In the genomic region with DNA sequence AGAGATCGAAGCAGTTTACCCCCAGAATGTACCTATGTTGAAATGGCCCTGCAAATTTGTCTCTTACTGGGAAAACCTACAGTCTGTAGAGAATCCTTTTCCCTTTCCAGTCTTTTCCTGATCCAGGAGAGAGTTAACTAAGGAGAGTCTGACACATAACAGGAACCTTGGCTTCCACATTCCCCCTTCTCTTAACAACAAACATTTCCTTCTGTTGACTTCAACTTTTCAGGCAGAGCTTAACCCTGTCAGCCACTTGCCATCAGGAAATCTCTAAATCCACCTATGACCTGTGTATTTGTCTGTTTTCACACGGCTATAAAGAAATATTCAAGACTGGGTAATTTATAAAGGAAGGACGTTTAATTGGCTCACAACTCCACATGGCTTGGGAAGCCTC, we compare ENCODE assay signal across 17 cellular contexts. TPM values are rescaled to one million over a fixed set of nuclear protein-coding genes. Genes with fewer than 3 reads are reported as not detected.
DNase-seq lines count a peak whose midpoint lies in the region; ATAC-seq, FAIRE-seq and TF ChIP-seq lines count a peak whose summit lies in the region.
"Had no signal": no experiment of that assay in that cellular context is flagged by ENCODE, and none has a peak within 500 bp of the region (broad histone marks: within the 10 kb centered on the region; RNA-seq: fewer than 3 reads in every experiment).

No MANE protein-coding gene starts in this region.

- H3K27me3 ChIP-seq in GM12878 (replicated peaks in 1 of 2; ENCODE audit: control insufficient read depth in 2 of 2, insufficient read depth in 2 of 2, low read length in 1 of 2) (no peaks in the 10 kb centered on the region), iPS-20b (ENCODE audit: insufficient read depth, low read length) (no peaks in the 10 kb centered on the region), pancreas (no peaks in the 10 kb centered on the region)

- peaks cover 38% of the 10 kb centered on the region for H3K4me1 ChIP-seq in GM12878 (ENCODE audit: control insufficient read depth, insufficient read depth, low read length)
- H3K4me1 ChIP-seq in iPS-20b (ENCODE audit: insufficient read depth, low read length): peaks cover 20% of the 10 kb centered on the region
- H3K4me1 ChIP-seq in pancreas: peaks cover 9 to 43% (median 11%) of the 10 kb centered on the region in 3 donors

- in situ Hi-C loops in GM12878 (cut with MboI): no loop called here

- SMC1A ChIA-PET in GM12878 (lab: Charles Lee; ENCODE audit: uncharacterized antibody, unreplicated experiment): interaction anchor here (0.9 kb wide), 1 partner anchor 33 kb away, joined by 3 read pairs; no protein-coding TSS in a partner anchor

- CTCF ChIA-PET in Calu3 (lab: Charles Lee) (interaction anchor here (1.0 kb wide), 2 partner anchors 13 to 19 kb away, joined by 3 read pairs; no protein-coding TSS in a partner anchor), GM12878 (lab: Yijun Ruan, JAX) (no interaction called here)

- peak overlapping the region; percentile 81 for H3K27ac Mint-ChIP-seq in Calu3 (ENCODE audit: unreplicated experiment)
- H3K27ac Mint-ChIP-seq: dendritic cell treated with granulocyte-macrophage colony-stimulating factor and Interleukin-4, amounts not matched to agents 40 ng/mL and 50 ng/mL, for 4 days had no signal

- no peak for TF ChIP-seq CTCF in Calu3 (IDR thresholded peaks at IDR 0.05; ENCODE audit: unreplicated experiment)
- TF ChIP-seq CTCF in GM12878 (IDR thresholded peaks at IDR 0.05 in 2 of 3, conservative IDR thresholded peaks at IDR 0.05 in 1 of 3; ENCODE audit: control insufficient read depth in 2 of 3, extremely low read depth in 1 of 3, insufficient read depth in 1 of 3, low read depth in 3 of 3, low read length in 3 of 3): no peak
- TF ChIP-seq CTCF in pancreas (IDR thresholded peaks at IDR 0.05): no peak

- TF ChIP-seq POLR2A in GM12878 (IDR thresholded peaks at IDR 0.05; ENCODE audit: low read depth, low read length): no peak

- TF ChIP-seq RAD21 in GM12878 (IDR thresholded peaks at IDR 0.05; ENCODE audit: insufficient read depth, low read depth, low read length): no peak

- no peaks in the 10 kb centered on the region for H3K79me2 ChIP-seq in GM12878 (ENCODE audit: control insufficient read depth, insufficient read depth, low read length)

- H3K36me3 Mint-ChIP-seq in Calu3 (ENCODE audit: insufficient read depth, unreplicated experiment): peaks cover 23% of the 10 kb centered on the region

- no peaks in the 10 kb centered on the region for H3K9me3 Mint-ChIP-seq in Calu3 (ENCODE audit: low read depth, unreplicated experiment)

- ATAC-seq in GM12878 (no peak), pancreas (peak; percentile 24 to 50 (median 30)), HG02763 (IDR thresholded peaks at IDR 0.05; ENCODE audit: unreplicated experiment) (no peak), GM18909 (IDR thresholded peaks at IDR 0.05; ENCODE audit: poor library complexity, unreplicated experiment) (no peak)
- ATAC-seq: A549; sciatic nerve; stimulated activated naive CD8-positive, alpha-beta T cell treated with anti-CD3 and anti-CD28 coated beads, Interleukin-15, Interleukin-2, amounts not matched to agents 100 U/mL and 50 U/mL, for 24 hours had no signal

- BruUV-seq in Calu3 (replicated peaks; lab: Mats Ljungman, UMichigan) (no TSS peak), GM12878 (replicated peaks; lab: Mats Ljungman, UMichigan) (no TSS peak)

- peak overlapping the region; percentile 24; the same call in 1 of the 2 replicates for H2AFZ ChIP-seq in GM12878 (ENCODE audit: control insufficient read depth, low read depth, low read length)

- H3K27ac ChIP-seq in GM12878 (ENCODE audit: control insufficient read depth, insufficient read depth): peak overlapping the region; percentile 89
- peak overlapping the region; percentile 17 for H3K27ac ChIP-seq in iPS-20b (ENCODE audit: low read length)
- H3K27ac ChIP-seq in pancreas: peak overlapping the region; percentile 62 to 92 (median 84)
- H3K27ac ChIP-seq: A549 had no signal

- TF ChIP-seq EP300 in GM12878 (IDR thresholded peaks at IDR 0.05; ENCODE audit: borderline replicate concordance in 1 of 2, control insufficient read depth in 1 of 2, low read depth in 2 of 2, low read length in 2 of 2): no peak

- H3K4me3 Mint-ChIP-seq in Calu3 (ENCODE audit: low read depth, unreplicated experiment): peak overlapping the region; percentile 62
- H3K4me3 Mint-ChIP-seq: dendritic cell treated with granulocyte-macrophage colony-stimulating factor and Interleukin-4, amounts not matched to agents 40 ng/mL and 50 ng/mL, for 4 days had no signal

- intact Hi-C loops in Calu3 (cut with micrococcal nuclease; ENCODE audit: unreplicated experiment): loop anchor here (10.0 kb wide), 1 partner anchor 70 kb away; no protein-coding TSS in a partner anchor
- intact Hi-C loops in GM12878 (cut with micrococcal nuclease; ENCODE audit: unreplicated experiment): no loop called here
- intact Hi-C loops in pancreas (cut with DNase I): no loop called here

- H3K9ac ChIP-seq in GM12878 (ENCODE audit: control insufficient read depth, insufficient read depth, low read length) (no peak overlapping the region), iPS-20b (ENCODE audit: low read depth, low read length) (no peak overlapping the region)

- no peak for DNase-seq in Calu3
- DNase-seq in GM12878 (ENCODE audit: low read depth, low spot score): no peak
- no peak for DNase-seq in pancreas
- no peak for DNase-seq in occipital lobe (lab: John Stamatoyannopoulos, UW)
- DNase-seq in inferior parietal cortex (ENCODE audit: extremely low spot score): no peak
- DNase-seq: activated CD4-positive, alpha-beta T cell treated with anti-CD3 and anti-CD28 coated beads, Interleukin-2, amount 50 U/mL, for 48 hours; amniotic stem cell; NCI-H2081; NCI-H774; SHP77 treated with DMSO at 0.1 percent for 48 hours; stimulated activated naive CD8-positive, alpha-beta T cell treated with anti-CD3 and anti-CD28 coated beads, Interleukin-15, Interleukin-2, amounts not matched to agents 100 U/mL and 50 U/mL, for 24 hours had no signal

- POLR2A ChIA-PET in GM12878 (lab: Charles Lee): no interaction called here

- no peak overlapping the region for H3K4me2 ChIP-seq in GM12878 (ENCODE audit: control insufficient read depth, insufficient read depth)
- H3K4me2 ChIP-seq: A549 had no signal

- H3K4me1 Mint-ChIP-seq in Calu3 (ENCODE audit: low read depth, unreplicated experiment): peaks cover 62% of the 10 kb centered on the region

- H3K9me3 ChIP-seq in GM12878 (replicated peaks; ENCODE audit: control insufficient read depth, insufficient read depth, low read length) (peaks cover 8% of the 10 kb centered on the region), iPS-20b (ENCODE audit: insufficient read depth, low read depth, low read length) (peaks cover 4% of the 10 kb centered on the region; the same call in 1 of the 2 replicates), pancreas (no peaks in the 10 kb centered on the region)
- H3K9me3 ChIP-seq: A549 had no signal

- no peaks in the 10 kb centered on the region for H3K27me3 Mint-ChIP-seq in Calu3 (ENCODE audit: unreplicated experiment)
- H3K27me3 Mint-ChIP-seq: dendritic cell treated with granulocyte-macrophage colony-stimulating factor and Interleukin-4, amounts not matched to agents 40 ng/mL and 50 ng/mL, for 4 days had no signal

- no peak overlapping the region for H3K4me3 ChIP-seq in GM12878
- peak overlapping the region; percentile 33; the same call in 1 of the 2 replicates for H3K4me3 ChIP-seq in iPS-20b (ENCODE audit: low read length)
- H3K4me3 ChIP-seq in pancreas: no peak overlapping the region
- H3K4me3 ChIP-seq: A549 had no signal

- no peak for FAIRE-seq in GM12878 (lab: Jason Lieb, UNC)
- no peak for FAIRE-seq in pancreas (lab: Jason Lieb, UNC)
- FAIRE-seq: A549 had no signal

- RAD21 ChIA-PET in GM12878 (lab: Charles Lee; ENCODE audit: unreplicated experiment): interaction anchor here (1.7 kb wide), 1 partner anchor 66 kb away, joined by 4 read pairs; no protein-coding TSS in a partner anchor

- 37% methylated on average over 3 of the region's 3 CpGs for WGBS in GM12878 (ENCODE audit: insufficient coverage, insufficient replicate concordance, low lambda C conversion rate, missing lambda C conversion rate)
- 9 to 10% methylated on average over 3 of the region's 3 CpGs for WGBS in pancreas, 2 donors

- H4K20me1 ChIP-seq in GM12878 (ENCODE audit: control insufficient read depth, insufficient read depth): no peaks in the 10 kb centered on the region

- no peaks in the 10 kb centered on the region for H3K36me3 ChIP-seq in GM12878 (ENCODE audit: control insufficient read depth in 2 of 2, insufficient read depth in 2 of 2, low read length in 1 of 2)
- no peaks in the 10 kb centered on the region for H3K36me3 ChIP-seq in iPS-20b (ENCODE audit: insufficient read depth, low read depth, low read length)
- H3K36me3 ChIP-seq in pancreas: no peaks in the 10 kb centered on the region

RNA-seq across cellular contexts. Expression of a gene that starts 45.6 kb away (rescaled TPM):
- 0.20 TPM in 1 of 2 replicates, not detected in the other for total RNA-seq in Calu3 (2022)
- 0.15 TPM in 1 of 2 replicates, not detected in the other for total RNA-seq in GM12878 (2013; cell fraction: nucleolus; rRNA removed)
- total RNA-seq in GM12878 (2014; rRNA removed): not detected in 2 replicates
- not detected in 2 replicates for total RNA-seq in GM12878 (2014; rRNA removed; fragmentation: Illumina TruSeq; extraction: Trizol)
- total RNA-seq in GM12878 (2021): not detected in 2 replicates
- not detected for polyA plus RNA-seq in GM12878 (2011; ENCODE audit: low read depth)
- polyA plus RNA-seq in GM12878 (2011; rRNA removed): not detected in 2 replicates
- polyA plus RNA-seq in GM12878 (2011; cell fraction: cytosol; rRNA removed): not detected in 2 replicates
- polyA plus RNA-seq in GM12878 (2011; cell fraction: nucleus; rRNA removed): not detected in 2 replicates
- polyA plus RNA-seq in GM12878 (2012): not detected in 2 replicates
- polyA plus RNA-seq in GM12878 (2014; fragmentation: Illumina TruSeq; extraction: Trizol): 0.03 TPM in 1 of 2 replicates, not detected in the other
- not detected for polyA plus RNA-seq in GM12878 (2014; fragmentation: Nextera tagmentation; extraction: Ambion mirVana)
- not detected in 2 replicates for polyA plus RNA-seq in GM12878 (2014; rRNA removed)
- polyA plus RNA-seq in GM12878 (2016; fragmentation: Nextera tagmentation; extraction: Ambion mirVana): not detected
- not detected in 2 replicates for polyA minus RNA-seq in GM12878 (2011; rRNA and poly(A)+ RNA removed)
- polyA minus RNA-seq in GM12878 (2011; cell fraction: cytosol; rRNA and poly(A)+ RNA removed): not detected in 2 replicates
- polyA minus RNA-seq in GM12878 (2011; cell fraction: nucleus; rRNA and poly(A)+ RNA removed): not detected in 2 replicates
- not detected for total RNA-seq in pancreas
- polyA plus RNA-seq in pancreas: under 1 TPM; 0.02 to 0.04 TPM
- not detected for total RNA-seq in occipital lobe

RNA-seq across cellular contexts. Expression of a gene that starts 58.0 kb away (rescaled TPM):
- total RNA-seq in Calu3 (2022) (not detected in 2 replicates), GM12878 (2014; rRNA removed) (not detected in 2 replicates), GM12878 (2014; rRNA removed; fragmentation: Illumina TruSeq; extraction: Trizol) (not detected in 2 replicates), GM12878 (2021) (not detected in 2 replicates), pancreas (under 1 TPM; 0.14 to 0.86 (median 0.23) TPM), occipital lobe (3.9 TPM)
- not detected in 2 replicates for total RNA-seq in GM12878 (2013; cell fraction: nucleolus; rRNA removed)
- polyA plus RNA-seq in GM12878 (2011; ENCODE audit: low read depth): not detected
- polyA plus RNA-seq in GM12878 (2011; rRNA removed) (not detected in 2 replicates), GM12878 (2014; fragmentation: Illumina TruSeq; extraction: Trizol) (not detected in 2 replicates), GM12878 (2014; fragmentation: Nextera tagmentation; extraction: Ambion mirVana) (not detected), GM12878 (2014; rRNA removed) (not detected in 2 replicates), GM12878 (2016; fragmentation: Nextera tagmentation; extraction: Ambion mirVana) (not detected), pancreas (under 1 TPM; 0.09 to 0.84 TPM)
- not detected in 2 replicates for polyA plus RNA-seq in GM12878 (2011; cell fraction: cytosol; rRNA removed)
- 0.07 TPM in 1 of 2 replicates, not detected in the other for polyA plus RNA-seq in GM12878 (2011; cell fraction: nucleus; rRNA removed)
- not detected in 2 replicates for polyA plus RNA-seq in GM12878 (2012)
- not detected in 2 replicates for polyA minus RNA-seq in GM12878 (2011; rRNA and poly(A)+ RNA removed)
- not detected in 2 replicates for polyA minus RNA-seq in GM12878 (2011; cell fraction: cytosol; rRNA and poly(A)+ RNA removed)
- polyA minus RNA-seq in GM12878 (2011; cell fraction: nucleus; rRNA and poly(A)+ RNA removed): not detected in 2 replicates

Comparison
In these comparisons a context has a peak if more than half of its experiments do, and no peak if none do; other contexts are left out.
1. ATAC-seq: peak in pancreas (4 of 4); none in GM12878 (single experiment), HG02763 (single experiment) and GM18909 (single experiment).
2. H3K27ac ChIP-seq: peak in every context shown above with its lines; median percentile 89 in GM12878; 84 in pancreas; 17 in iPS-20b.